1 cellular context compared by ENCODE assay signal in genomic region chr1:110387048-110387748, GRCh38.
A peak's percentile ranks its signal among the peaks of the same experiment; 100 is the strongest.
TF ChIP-seq lines count a peak whose summit lies in the region.

No MANE protein-coding gene starts in this region.

TF ChIP-seq in IMR-90, 13 proteins besides CTCF, POLR2A, EP300 and RAD21:
- no peak for TF ChIP-seq FOS (IDR thresholded peaks at IDR 0.05; ENCODE audit: low read depth, low read length)
- TF ChIP-seq SMC3 (IDR thresholded peaks at IDR 0.05; ENCODE audit: low read depth, low read length): no peak
- peak; percentile 87 for TF ChIP-seq MAFK (IDR thresholded peaks at IDR 0.05; ENCODE audit: low read depth, low read length)
- TF ChIP-seq CHD1 (IDR thresholded peaks at IDR 0.05; ENCODE audit: low read depth, low read length): no peak
